In the genomic region with DNA sequence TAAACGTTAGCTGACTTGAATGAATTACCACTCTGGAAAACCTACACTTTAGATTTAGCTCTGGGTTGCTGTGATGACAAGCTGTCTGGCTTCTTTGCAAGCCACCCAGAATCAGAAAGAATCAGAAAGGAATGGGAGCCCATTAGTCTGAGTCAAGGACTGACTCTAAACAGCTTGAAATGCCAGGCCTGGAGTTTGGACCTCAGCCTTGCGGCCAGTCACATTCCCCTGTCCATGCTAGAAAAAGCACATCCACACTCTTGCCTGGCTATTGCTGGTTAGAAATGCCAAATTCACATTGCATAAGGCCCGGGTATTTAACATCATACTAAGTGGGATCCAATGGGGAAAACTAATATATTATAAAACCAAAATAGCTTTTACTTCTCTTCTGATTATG, we compare ENCODE assay signal across 24 cellular contexts.
DNase-seq lines count a peak whose midpoint lies in the region; ATAC-seq and TF ChIP-seq lines count a peak whose summit lies in the region.
"Had no signal": no experiment of that assay in that cellular context is flagged by ENCODE, and none has a peak within 500 bp of the region (broad histone marks: within the 10 kb centered on the region; RNA-seq: fewer than 3 reads in every experiment).

No MANE protein-coding gene starts in this region.

- peaks cover 0 to 18% (median 0%) of the 10 kb centered on the region in 7 donors for H3K27me3 ChIP-seq in heart right ventricle
- no peaks in the 10 kb centered on the region for H3K27me3 ChIP-seq in tibial artery
- H3K27me3 ChIP-seq: BE2C, BLaER1 had no signal

- no peaks in the 10 kb centered on the region for H3K4me1 Mint-ChIP-seq in naive thymus-derived CD8-positive, alpha-beta T cell
- H3K4me1 Mint-ChIP-seq: CD14-positive monocyte; CD4-positive, alpha-beta memory T cell; CD4-positive, CD25-positive, alpha-beta regulatory T cell; CD8-positive, alpha-beta memory T cell had no signal

- no peak overlapping the region for H3K4me3 Mint-ChIP-seq in naive thymus-derived CD8-positive, alpha-beta T cell
- H3K4me3 Mint-ChIP-seq: CD14-positive monocyte; CD4-positive, alpha-beta memory T cell; CD4-positive, CD25-positive, alpha-beta regulatory T cell; CD8-positive, alpha-beta memory T cell had no signal

- H3K4me1 ChIP-seq in heart right ventricle (no peaks in the 10 kb centered on the region), tibial artery (peaks cover 0 to 11% (median 0%) of the 10 kb centered on the region in 4 donors)
- H3K4me1 ChIP-seq: BE2C, BLaER1 had no signal

- H3K9me3 Mint-ChIP-seq in naive thymus-derived CD8-positive, alpha-beta T cell = peaks cover 0 to 27% (median 7%) of the 10 kb centered on the region in 9 donors

- no peak overlapping the region for H3K27ac Mint-ChIP-seq in naive thymus-derived CD8-positive, alpha-beta T cell
- H3K27ac Mint-ChIP-seq: CD14-positive monocyte; CD4-positive, alpha-beta memory T cell; CD4-positive, CD25-positive, alpha-beta regulatory T cell had no signal

- intact Hi-C loops in Right ventricle myocardium superior (cut with DNase I) = no loop called here
- intact Hi-C loops in heart right ventricle (cut with DNase I) = no loop called here
- intact Hi-C loops in tibial artery (cut with DNase I; ENCODE audit: low total_unique reads) = no loop called here

- H3K9me3 ChIP-seq in heart right ventricle = no peaks in the 10 kb centered on the region
- no peaks in the 10 kb centered on the region for H3K9me3 ChIP-seq in tibial artery
- H3K9me3 ChIP-seq: BE2C, BLaER1 had no signal

- H3K36me3 ChIP-seq in heart right ventricle = no peaks in the 10 kb centered on the region
- no peaks in the 10 kb centered on the region for H3K36me3 ChIP-seq in tibial artery
- H3K36me3 ChIP-seq: BE2C, BLaER1 had no signal

- H3K4me3 ChIP-seq in heart right ventricle = no peak overlapping the region
- no peak overlapping the region for H3K4me3 ChIP-seq in tibial artery
- H3K4me3 ChIP-seq: BLaER1, GM12878 had no signal

- TF ChIP-seq CTCF in heart right ventricle (IDR thresholded peaks at IDR 0.05) (no peak), tibial artery (IDR thresholded peaks at IDR 0.05) (no peak)

- DNase-seq in Right ventricle myocardium superior (no peak), heart right ventricle (no peak), mucosa of gallbladder (ENCODE audit: low spot score) (peak; percentile 20), tibial artery (peak; percentile 38 to 70), glomerular visceral epithelial cell (ENCODE audit: extremely low spot score) (no peak)
- DNase-seq in naive thymus-derived CD8-positive, alpha-beta T cell = no peak
- DNase-seq: 8988T; ACHN; BE2C; C1 segment of cervical spinal cord; CD4-positive, alpha-beta memory T cell; CD4-positive, CD25-positive, alpha-beta regulatory T cell; CD8-positive, alpha-beta memory T cell; COR-L47; DMS 273 treated with DMSO at 0.1 percent for 48 hours; DMS153; DMS53; DMS79; DND-41; EL; GDM1 had no signal

- peaks cover 0 to 9% (median 0%) of the 10 kb centered on the region in 5 donors for H3K27me3 Mint-ChIP-seq in naive thymus-derived CD8-positive, alpha-beta T cell
- H3K27me3 Mint-ChIP-seq: CD4-positive, alpha-beta memory T cell; CD4-positive, CD25-positive, alpha-beta regulatory T cell; CD8-positive, alpha-beta memory T cell had no signal

- 56 to 61% methylated on average over 3 of the region's 3 CpGs for WGBS in heart right ventricle, 2 donors

- H3K27ac ChIP-seq in heart right ventricle (no peak overlapping the region), tibial artery (no peak overlapping the region)
- H3K27ac ChIP-seq: BLaER1 had no signal

- H3K36me3 Mint-ChIP-seq in naive thymus-derived CD8-positive, alpha-beta T cell = no peaks in the 10 kb centered on the region
- H3K36me3 Mint-ChIP-seq: CD14-positive monocyte; CD4-positive, alpha-beta memory T cell; CD4-positive, CD25-positive, alpha-beta regulatory T cell; CD8-positive, alpha-beta memory T cell had no signal

- peak; percentile 52 for ATAC-seq in Right ventricle myocardium superior (ENCODE audit: poor library complexity)
- no peak for ATAC-seq in heart right ventricle
- no peak for ATAC-seq in naive thymus-derived CD8-positive, alpha-beta T cell
- ATAC-seq: GM12878 had no signal

- POLR2A ChIA-PET in naive thymus-derived CD8-positive, alpha-beta T cell (lab: Charles Lee) = no interaction called here

Comparison
In these comparisons a context has a peak if more than half of its experiments do, and no peak if none do; other contexts are left out.
1. DNase-seq: peak in mucosa of gallbladder (single experiment) and tibial artery (2 of 2); none in Right ventricle myocardium superior (single experiment), heart right ventricle (0 of 2), naive thymus-derived CD8-positive, alpha-beta T cell (0 of 10) and glomerular visceral epithelial cell (single experiment).